In genomic region chr13:80979035-80979641, GRCh38 we compare ENCODE assay signal across 8 cellular contexts.
A peak's percentile ranks its signal among the peaks of the same experiment; 100 is the strongest.
DNase-seq lines count a peak whose midpoint lies in the region; ATAC-seq and TF ChIP-seq lines count a peak whose summit lies in the region.

No MANE protein-coding gene starts in this region.

- peak; percentile 97 for TF ChIP-seq CTCF in BE2C (IDR thresholded peaks at IDR 0.05; ENCODE audit: low read depth, low read length)
- peak; percentile 91 for TF ChIP-seq CTCF in fibroblast of mammary gland (conservative IDR thresholded peaks at IDR 0.05; ENCODE audit: control insufficient read depth, insufficient read depth, low read depth, low read length)
- peak; percentile 97 for TF ChIP-seq CTCF in neural progenitor cell (IDR thresholded peaks at IDR 0.05)

- no peaks in the 10 kb centered on the region for H3K9me3 Mint-ChIP-seq in T-helper 2 cell treated with Interferon-gamma antibody and Interleukin-4, amounts not matched to agents 5 μg/mL and 100 μg/mL, for 36 hours
- H3K9me3 Mint-ChIP-seq in neural progenitor cell: peaks cover 16% of the 10 kb centered on the region
- peaks cover 0 to 15% (median 1%) of the 10 kb centered on the region in 8 donors for H3K9me3 Mint-ChIP-seq in CD4-positive, alpha-beta memory T cell

- ATAC-seq in GM18502 (IDR thresholded peaks at IDR 0.05; ENCODE audit: poor library complexity, unreplicated experiment) (peak; percentile 94), HG02798 (IDR thresholded peaks at IDR 0.05; ENCODE audit: poor library complexity, unreplicated experiment) (peak; percentile 95)

- H3K36me3 Mint-ChIP-seq in T-helper 2 cell treated with Interferon-gamma antibody and Interleukin-4, amounts not matched to agents 5 μg/mL and 100 μg/mL, for 36 hours (ENCODE audit: low read depth): no peaks in the 10 kb centered on the region
- H3K36me3 Mint-ChIP-seq in neural progenitor cell: no peaks in the 10 kb centered on the region
- H3K36me3 Mint-ChIP-seq in CD4-positive, alpha-beta memory T cell: no peaks in the 10 kb centered on the region

- no peak overlapping the region for H3K4me2 ChIP-seq in neural progenitor cell

- H3K27me3 ChIP-seq in BE2C: no peaks in the 10 kb centered on the region
- no peaks in the 10 kb centered on the region for H3K27me3 ChIP-seq in neural progenitor cell
- H3K27me3 ChIP-seq in CD4-positive, alpha-beta memory T cell (ENCODE audit: insufficient read depth, low read length): no peaks in the 10 kb centered on the region

- H3K4me1 ChIP-seq in BE2C: no peaks in the 10 kb centered on the region
- H3K4me1 ChIP-seq in neural progenitor cell: no peaks in the 10 kb centered on the region
- no peaks in the 10 kb centered on the region for H3K4me1 ChIP-seq in CD4-positive, alpha-beta memory T cell (ENCODE audit: insufficient read depth, low read length)

- no peak overlapping the region for H3K27ac Mint-ChIP-seq in T-helper 2 cell treated with Interferon-gamma antibody and Interleukin-4, amounts not matched to agents 5 μg/mL and 100 μg/mL, for 36 hours
- no peak overlapping the region for H3K27ac Mint-ChIP-seq in neural progenitor cell
- no peak overlapping the region for H3K27ac Mint-ChIP-seq in CD4-positive, alpha-beta memory T cell

- no peaks in the 10 kb centered on the region for H3F3A ChIP-seq in neural progenitor cell (ENCODE audit: low read depth)

- H3K27ac ChIP-seq in neural progenitor cell: no peak overlapping the region
- no peak overlapping the region for H3K27ac ChIP-seq in CD4-positive, alpha-beta memory T cell (ENCODE audit: low read depth, low read length)

- no peaks in the 10 kb centered on the region for H4K20me1 ChIP-seq in neural progenitor cell (ENCODE audit: low read depth)

- CTCF ChIA-PET in CD4-positive, alpha-beta memory T cell (lab: Charles Lee; ENCODE audit: partially characterized antibody): interaction anchor here (1.3 kb wide), 1 partner anchor 7 kb away, joined by 3 read pairs; no protein-coding TSS in a partner anchor

- H2AFZ ChIP-seq in neural progenitor cell (replicated peaks): no peak overlapping the region

- intact Hi-C loops in CD4-positive, alpha-beta memory T cell (cut with micrococcal nuclease): no loop called here

- H3K4me1 Mint-ChIP-seq in T-helper 2 cell treated with Interferon-gamma antibody and Interleukin-4, amounts not matched to agents 5 μg/mL and 100 μg/mL, for 36 hours (ENCODE audit: low read depth): no peaks in the 10 kb centered on the region
- no peaks in the 10 kb centered on the region for H3K4me1 Mint-ChIP-seq in neural progenitor cell
- no peaks in the 10 kb centered on the region for H3K4me1 Mint-ChIP-seq in CD4-positive, alpha-beta memory T cell

- POLR2A ChIA-PET in CD4-positive, alpha-beta memory T cell (lab: Charles Lee; ENCODE audit: partially characterized antibody): no interaction called here

- H3K9ac ChIP-seq in neural progenitor cell: no peak overlapping the region

- DNase-seq in BE2C (peak; percentile 54), NCI-H1092 treated with DMSO at 0.1 percent for 48 hours (lab: John Stamatoyannopoulos, UW) (peak; percentile 77), fibroblast of mammary gland (ENCODE audit: low read depth) (peak; percentile 81), neural progenitor cell (ENCODE audit: low spot score) (peak; percentile 74)
- DNase-seq in T-helper 2 cell treated with Interferon-gamma antibody and Interleukin-4, amounts not matched to agents 5 μg/mL and 100 μg/mL, for 36 hours (ENCODE audit: low spot score): peak; percentile 6
- no peak for DNase-seq in CD4-positive, alpha-beta memory T cell

- H3K4me3 ChIP-seq in BE2C (ENCODE audit: low read depth, low read length) (no peak overlapping the region), fibroblast of mammary gland (ENCODE audit: control insufficient read depth, low read depth, low read length) (no peak overlapping the region), neural progenitor cell (no peak overlapping the region)
- no peak overlapping the region for H3K4me3 ChIP-seq in CD4-positive, alpha-beta memory T cell (ENCODE audit: low read length in 2 of 2)

- no peaks in the 10 kb centered on the region for H3K27me3 Mint-ChIP-seq in T-helper 2 cell treated with Interferon-gamma antibody and Interleukin-4, amounts not matched to agents 5 μg/mL and 100 μg/mL, for 36 hours (ENCODE audit: low read depth)
- peaks cover 5% of the 10 kb centered on the region for H3K27me3 Mint-ChIP-seq in neural progenitor cell (ENCODE audit: insufficient read depth, low read depth)
- H3K27me3 Mint-ChIP-seq in CD4-positive, alpha-beta memory T cell: no peaks in the 10 kb centered on the region

- no peaks in the 10 kb centered on the region for H3K79me2 ChIP-seq in neural progenitor cell (ENCODE audit: low read depth)

- no peak overlapping the region for H3K4me3 Mint-ChIP-seq in T-helper 2 cell treated with Interferon-gamma antibody and Interleukin-4, amounts not matched to agents 5 μg/mL and 100 μg/mL, for 36 hours
- H3K4me3 Mint-ChIP-seq in neural progenitor cell: no peak overlapping the region
- H3K4me3 Mint-ChIP-seq in CD4-positive, alpha-beta memory T cell: no peak overlapping the region

- H3K36me3 ChIP-seq in BE2C (no peaks in the 10 kb centered on the region), neural progenitor cell (no peaks in the 10 kb centered on the region)
- H3K36me3 ChIP-seq in CD4-positive, alpha-beta memory T cell (ENCODE audit: insufficient read depth, low read length): no peaks in the 10 kb centered on the region

- H3K9me3 ChIP-seq in BE2C: no peaks in the 10 kb centered on the region
- H3K9me3 ChIP-seq in neural progenitor cell (ENCODE audit: low read depth): no peaks in the 10 kb centered on the region
- no peaks in the 10 kb centered on the region for H3K9me3 ChIP-seq in CD4-positive, alpha-beta memory T cell (ENCODE audit: control insufficient read depth in 1 of 2, low read length in 2 of 2)

Comparison
In these comparisons a context has a peak if more than half of its experiments do, and no peak if none do; other contexts are left out.
1. DNase-seq: peak in BE2C (single experiment), NCI-H1092 treated with DMSO at 0.1 percent for 48 hours (single experiment), T-helper 2 cell treated with Interferon-gamma antibody and Interleukin-4, amounts not matched to agents 5 μg/mL and 100 μg/mL, for 36 hours (single experiment), fibroblast of mammary gland (single experiment) and neural progenitor cell (single experiment); none in CD4-positive, alpha-beta memory T cell (0 of 5).
2. Peak in every context shown above with its lines, with median percentiles within 50 percentile points of each other: CTCF ChIP-seq.